In genomic region chr13:41059466-41059865, GRCh38 we compare ENCODE assay signal across 8 cellular contexts. TPM values are rescaled to one million over a fixed set of nuclear protein-coding genes. Genes with fewer than 3 reads are reported as not detected.
DNase-seq lines count a peak whose midpoint lies in the region; ATAC-seq and TF ChIP-seq lines count a peak whose summit lies in the region.

No MANE protein-coding gene starts in this region.

- H3K4me3 Mint-ChIP-seq in activated naive CD8-positive, alpha-beta T cell treated with anti-CD3 and anti-CD28 coated beads for 36 hours, result peak overlapping the region; percentile 99

- peaks cover 26% of the 10 kb centered on the region for H3K36me3 Mint-ChIP-seq in activated naive CD8-positive, alpha-beta T cell treated with anti-CD3 and anti-CD28 coated beads for 36 hours

- H3K4me3 ChIP-seq in AG10803 (ENCODE audit: low read length) (peak overlapping the region; percentile 89), HUES48 (ENCODE audit: low read depth, low read length) (peak overlapping the region; percentile 93)

- TF ChIP-seq CTCF in AG10803 (conservative IDR thresholded peaks at IDR 0.05; ENCODE audit: low read length), result no peak

- DNase-seq in AG10803 (ENCODE audit: low read depth), result peak; percentile 20
- no peak for DNase-seq in activated naive CD8-positive, alpha-beta T cell treated with anti-CD3 and anti-CD28 coated beads for 36 hours
- DNase-seq in inferior parietal cortex (ENCODE audit: extremely low spot score), result peak; percentile 66
- DNase-seq in substantia nigra (lab: John Stamatoyannopoulos, UW), result peak in 3 of 49 donors; percentile 12 to 45 (median 41)
- DNase-seq in NCI-H1417 treated with DMSO at 0.1 percent for 48 hours (lab: John Stamatoyannopoulos, UW), result no peak
- no peak for DNase-seq in GM19240 (ENCODE audit: insufficient read length, low spot score)

- peaks cover 21% of the 10 kb centered on the region for H3K4me1 ChIP-seq in HUES48 (ENCODE audit: control insufficient read depth, insufficient read depth, low read length)

- H3K27ac ChIP-seq in HUES48 (ENCODE audit: low read depth, low read length) (peak overlapping the region; percentile 89), substantia nigra (ENCODE audit: low read depth, low read length, poor library complexity, severe bottlenecking) (peak overlapping the region; percentile 99)

- H3K27me3 ChIP-seq in HUES48 (ENCODE audit: control insufficient read depth, insufficient read depth, low read length), result no peaks in the 10 kb centered on the region

- no peaks in the 10 kb centered on the region for H3K9me3 ChIP-seq in HUES48 (ENCODE audit: control insufficient read depth, insufficient read depth, low read length)

- peak overlapping the region; percentile 91 for H3K9ac ChIP-seq in HUES48 (ENCODE audit: low read depth, low read length)

- peak overlapping the region; percentile 99 for H3K27ac Mint-ChIP-seq in activated naive CD8-positive, alpha-beta T cell treated with anti-CD3 and anti-CD28 coated beads for 36 hours

- no peak for ATAC-seq in HG03565 (IDR thresholded peaks at IDR 0.05; ENCODE audit: unreplicated experiment)

- H3K36me3 ChIP-seq in HUES48 (ENCODE audit: control insufficient read depth, insufficient read depth, low read length), result peaks cover 16% of the 10 kb centered on the region

- H3K27me3 Mint-ChIP-seq in activated naive CD8-positive, alpha-beta T cell treated with anti-CD3 and anti-CD28 coated beads for 36 hours, result peaks cover 6% of the 10 kb centered on the region

- H3K9me3 Mint-ChIP-seq in activated naive CD8-positive, alpha-beta T cell treated with anti-CD3 and anti-CD28 coated beads for 36 hours, result no peaks in the 10 kb centered on the region

- peaks cover 68% of the 10 kb centered on the region for H3K4me1 Mint-ChIP-seq in activated naive CD8-positive, alpha-beta T cell treated with anti-CD3 and anti-CD28 coated beads for 36 hours

RNA-seq across cellular contexts. Expression of gene WBP4, which starts 1.8 kb away (rescaled TPM):
- total RNA-seq in activated naive CD8-positive, alpha-beta T cell treated with anti-CD3 and anti-CD28 coated beads for 36 hours, result 10 to 100 TPM; 15.9 to 16.7 TPM

RNA-seq across cellular contexts. Expression of gene ELF1, which starts 40.4 kb away (rescaled TPM):
- 10 to 100 TPM; 93.3 to 97.9 TPM for total RNA-seq in activated naive CD8-positive, alpha-beta T cell treated with anti-CD3 and anti-CD28 coated beads for 36 hours

Comparison
In these comparisons a context has a peak if more than half of its experiments do, and no peak if none do; other contexts are left out.
1. DNase-seq: peak in AG10803 (single experiment) and inferior parietal cortex (single experiment); none in activated naive CD8-positive, alpha-beta T cell treated with anti-CD3 and anti-CD28 coated beads for 36 hours (single experiment), NCI-H1417 treated with DMSO at 0.1 percent for 48 hours (single experiment) and GM19240 (single experiment).